Comparison of ENCODE assay signal across 1 cellular context in the genomic region with DNA sequence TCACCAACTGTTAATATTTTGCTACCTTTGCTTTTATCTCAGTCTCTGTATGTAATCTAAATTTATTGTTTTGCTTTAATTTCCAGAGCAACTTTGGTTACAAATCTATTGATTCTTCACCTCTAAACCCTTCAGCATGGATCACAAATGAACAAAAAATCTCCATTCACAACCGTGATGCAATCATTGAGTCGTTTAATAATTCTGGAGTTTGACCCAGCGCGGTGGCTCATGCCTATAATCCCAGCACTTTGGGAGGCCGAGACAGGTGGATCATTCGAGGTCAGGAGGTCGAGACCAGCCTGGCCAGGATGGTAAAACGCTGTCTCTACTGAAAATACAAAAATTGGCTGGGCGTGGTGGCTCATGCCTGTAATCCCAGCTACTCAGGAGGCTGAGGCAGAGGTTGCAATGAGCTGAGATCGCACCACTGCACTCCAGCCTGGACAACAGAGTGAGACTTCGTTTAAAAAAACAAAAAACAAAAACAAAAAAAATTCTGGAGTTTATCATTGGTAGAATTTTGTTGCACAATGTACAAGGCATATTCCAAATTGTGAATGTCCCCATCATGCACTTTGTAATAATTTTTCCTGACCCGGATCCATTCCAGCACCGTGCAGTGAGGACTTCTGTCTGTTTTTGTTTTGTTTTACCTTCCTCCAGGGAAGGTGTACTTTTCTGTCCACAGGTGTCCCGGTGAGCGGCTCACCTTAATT.
TF ChIP-seq lines count a peak whose summit lies in the region.

No MANE protein-coding gene starts in this region.

TF ChIP-seq in liver, 16 proteins besides CTCF, POLR2A, EP300 and RAD21 (continued from another document):
- TF ChIP-seq, protein P1, sequence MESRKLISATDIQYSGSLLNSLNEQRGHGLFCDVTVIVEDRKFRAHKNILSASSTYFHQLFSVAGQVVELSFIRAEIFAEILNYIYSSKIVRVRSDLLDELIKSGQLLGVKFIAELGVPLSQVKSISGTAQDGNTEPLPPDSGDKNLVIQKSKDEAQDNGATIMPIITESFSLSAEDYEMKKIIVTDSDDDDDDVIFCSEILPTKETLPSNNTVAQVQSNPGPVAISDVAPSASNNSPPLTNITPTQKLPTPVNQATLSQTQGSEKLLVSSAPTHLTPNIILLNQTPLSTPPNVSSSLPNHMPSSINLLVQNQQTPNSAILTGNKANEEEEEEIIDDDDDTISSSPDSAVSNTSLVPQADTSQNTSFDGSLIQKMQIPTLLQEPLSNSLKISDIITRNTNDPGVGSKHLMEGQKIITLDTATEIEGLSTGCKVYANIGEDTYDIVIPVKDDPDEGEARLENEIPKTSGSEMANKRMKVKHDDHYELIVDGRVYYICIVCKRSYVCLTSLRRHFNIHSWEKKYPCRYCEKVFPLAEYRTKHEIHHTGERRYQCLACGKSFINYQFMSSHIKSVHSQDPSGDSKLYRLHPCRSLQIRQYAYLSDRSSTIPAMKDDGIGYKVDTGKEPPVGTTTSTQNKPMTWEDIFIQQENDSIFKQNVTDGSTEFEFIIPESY (IDR thresholded peaks at IDR 0.05): no peak
- peak; percentile 77 for TF ChIP-seq SP1 (IDR thresholded peaks at IDR 0.05)
- TF ChIP-seq, protein P2, sequence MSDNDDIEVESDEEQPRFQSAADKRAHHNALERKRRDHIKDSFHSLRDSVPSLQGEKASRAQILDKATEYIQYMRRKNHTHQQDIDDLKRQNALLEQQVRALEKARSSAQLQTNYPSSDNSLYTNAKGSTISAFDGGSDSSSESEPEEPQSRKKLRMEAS (IDR thresholded peaks at IDR 0.05): no peak
- TF ChIP-seq FOXA1 (IDR thresholded peaks at IDR 0.05): no peak
- TF ChIP-seq JUND (IDR thresholded peaks at IDR 0.05): peak in 1 of 2 donors; percentile 23
- TF ChIP-seq HNF4A (conservative IDR thresholded peaks at IDR 0.05): peak; percentile 76 to 78
- no peak for TF ChIP-seq TAF1 (conservative IDR thresholded peaks at IDR 0.05)
- TF ChIP-seq RXRA (IDR thresholded peaks at IDR 0.05): peak; percentile 52 to 77
- peak; percentile 11 for TF ChIP-seq YY1 (IDR thresholded peaks at IDR 0.05)
TF ChIP-seq in liver: peak in this region for 8.
